1 cellular context compared by ENCODE assay signal in genomic region chr9:86975086-86975485, GRCh38.
TF ChIP-seq lines count a peak whose summit lies in the region.

No MANE protein-coding gene starts in this region.

TF ChIP-seq in IMR-90, 13 proteins besides CTCF, POLR2A, EP300 and RAD21 (continued from another document):
- no peak for TF ChIP-seq USF2 (IDR thresholded peaks at IDR 0.05; ENCODE audit: low read depth, low read length)
- TF ChIP-seq RCOR1 (IDR thresholded peaks at IDR 0.05; ENCODE audit: insufficient replicate concordance, low read length) = no peak
- no peak for TF ChIP-seq NFE2L2 (IDR thresholded peaks at IDR 0.05; ENCODE audit: low read depth, low read length)
- no peak for TF ChIP-seq CHD1 (IDR thresholded peaks at IDR 0.05; ENCODE audit: low read depth, low read length)
- TF ChIP-seq ELK1 (IDR thresholded peaks at IDR 0.05; ENCODE audit: borderline replicate concordance, low read depth, low read length) = no peak
- no peak for TF ChIP-seq RFX5 (IDR thresholded peaks at IDR 0.05; ENCODE audit: low read depth, low read length)
